8 cellular contexts compared by ENCODE assay signal in genomic region chr13:69565334-69565733, GRCh38.
DNase-seq lines count a peak whose midpoint lies in the region; ATAC-seq and TF ChIP-seq lines count a peak whose summit lies in the region.

No MANE protein-coding gene starts in this region.

- H3K36me3 ChIP-seq in upper lobe of left lung = no peaks in the 10 kb centered on the region

- no peaks in the 10 kb centered on the region for H3K27me3 Mint-ChIP-seq in glutamatergic neuron (ENCODE audit: unreplicated experiment)

- no peak overlapping the region for H3K27ac ChIP-seq in upper lobe of left lung

- H3K9me3 Mint-ChIP-seq in glutamatergic neuron (ENCODE audit: unreplicated experiment) = peaks cover 2% of the 10 kb centered on the region

- no peaks in the 10 kb centered on the region for H3K4me1 Mint-ChIP-seq in glutamatergic neuron (ENCODE audit: low read depth, unreplicated experiment)

- no peak for TF ChIP-seq POLR2A in upper lobe of left lung (IDR thresholded peaks at IDR 0.05)

- no peak overlapping the region for H3K4me3 Mint-ChIP-seq in glutamatergic neuron (ENCODE audit: unreplicated experiment)

- no peaks in the 10 kb centered on the region for H3K9me3 ChIP-seq in upper lobe of left lung

- H3K4me1 ChIP-seq in upper lobe of left lung = no peaks in the 10 kb centered on the region

- intact Hi-C loops in cardiac septum (cut with DNase I) = no loop called here

- peak; percentile 15 for DNase-seq in GM13976 (ENCODE audit: low spot score)
- peak; percentile 0 for DNase-seq in HFF-Myc (ENCODE audit: extremely low read depth, low read depth)
- peak; percentile 4 for DNase-seq in NCI-H2171 (lab: John Stamatoyannopoulos, UW)
- peak; percentile 18 for DNase-seq in glutamatergic neuron
- no peak for DNase-seq in inferior parietal cortex (ENCODE audit: extremely low spot score)
- DNase-seq in cardiac septum (ENCODE audit: low spot score) = no peak
- no peak for DNase-seq in upper lobe of left lung
- no peak for DNase-seq in NCI-H2196 treated with DMSO at 0.1 percent for 48 hours (lab: John Stamatoyannopoulos, UW; ENCODE audit: unreplicated experiment)

- no peak overlapping the region for H3K4me3 ChIP-seq in HFF-Myc (replicated peaks; ENCODE audit: low read depth, low read length)
- H3K4me3 ChIP-seq in upper lobe of left lung = no peak overlapping the region

- peak; percentile 44 for TF ChIP-seq CTCF in GM13976 (IDR thresholded peaks at IDR 0.05; ENCODE audit: borderline replicate concordance, control extremely low read depth, extremely low read depth, insufficient read depth, missing control alignments)
- TF ChIP-seq CTCF in HFF-Myc (IDR thresholded peaks at IDR 0.05; ENCODE audit: low read depth, low read length, missing control alignments) = peak; percentile 13
- TF ChIP-seq CTCF in glutamatergic neuron (IDR thresholded peaks at IDR 0.05; ENCODE audit: partially characterized antibody, unreplicated experiment) = peak; percentile 61
- TF ChIP-seq CTCF in upper lobe of left lung (IDR thresholded peaks at IDR 0.05) = no peak

- in situ Hi-C loops in GM13976 (cut with MboI; ENCODE audit: low sequenced_read_pairs, unreplicated experiment) = no loop called here

- no peaks in the 10 kb centered on the region for H3K36me3 Mint-ChIP-seq in glutamatergic neuron (ENCODE audit: unreplicated experiment)

- ATAC-seq in upper lobe of left lung (ENCODE audit: low FRiP score in 2 of 2) = no peak

- 63 to 65% methylated on average over 4 of the region's 4 CpGs for WGBS in upper lobe of left lung, 2 donors

- no peak for TF ChIP-seq EP300 in upper lobe of left lung (IDR thresholded peaks at IDR 0.05)

- H3K27me3 ChIP-seq in upper lobe of left lung = no peaks in the 10 kb centered on the region

- no peak overlapping the region for H3K27ac Mint-ChIP-seq in glutamatergic neuron (ENCODE audit: unreplicated experiment)

Comparison
In these comparisons a context has a peak if more than half of its experiments do, and no peak if none do; other contexts are left out.
1. DNase-seq: peak in GM13976 (single experiment), HFF-Myc (single experiment), NCI-H2171 (single experiment) and glutamatergic neuron (single experiment); none in inferior parietal cortex (single experiment), cardiac septum (single experiment), upper lobe of left lung (0 of 2) and NCI-H2196 treated with DMSO at 0.1 percent for 48 hours (single experiment).
2. CTCF ChIP-seq: peak in GM13976 (single experiment), HFF-Myc (single experiment) and glutamatergic neuron (single experiment); none in upper lobe of left lung (0 of 6).